Comparison of ENCODE assay signal across 24 cellular contexts in the genomic region with DNA sequence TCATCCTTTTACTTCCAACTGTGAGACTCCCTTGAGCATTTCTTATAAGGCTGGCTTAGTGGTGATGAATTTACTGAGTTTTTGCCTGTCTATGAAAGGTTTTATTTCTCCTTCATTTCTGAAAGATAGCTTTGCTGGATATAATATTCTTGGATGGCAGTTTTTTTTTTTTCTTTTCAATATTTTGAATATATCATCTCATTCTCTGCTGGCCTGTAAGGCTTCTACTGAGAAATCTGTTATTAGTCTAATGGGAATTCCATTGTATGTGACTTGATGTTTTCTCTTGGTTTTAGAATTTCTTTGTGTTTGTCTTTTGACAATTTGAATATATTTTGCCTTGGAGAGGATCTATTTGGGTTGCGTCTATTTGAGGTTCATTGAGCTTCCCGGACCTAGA.
"Had no signal": no experiment of that assay in that cellular context is flagged by ENCODE, and none has a peak within 500 bp of the region (broad histone marks: within the 10 kb centered on the region; RNA-seq: fewer than 3 reads in every experiment).

No MANE protein-coding gene starts in this region.

- H3K4me3 ChIP-seq: colonic mucosa, lower lobe of right lung, ovary, psoas muscle, sigmoid colon, spleen, suprapubic skin, transverse colon, upper lobe of right lung, uterus had no signal

- H3K4me3 Mint-ChIP-seq: natural killer cell; stimulated activated naive CD8-positive, alpha-beta T cell treated with anti-CD3 and anti-CD28 coated beads, Interleukin-15, amount 100 ng/mL, for 72 hours had no signal

- FAIRE-seq: endometrium, frontal cortex, keratinocyte had no signal

- H3K27ac ChIP-seq: colonic mucosa, lower lobe of right lung, ovary, psoas muscle, sigmoid colon, suprapubic skin, transverse colon, upper lobe of right lung, uterus had no signal

- H3K36me3 ChIP-seq: colonic mucosa, lower lobe of right lung, ovary, sigmoid colon, upper lobe of right lung, uterus had no signal

- DNase-seq: colonic mucosa; dermis blood vessel endothelial cell; effector memory CD4-positive, alpha-beta T cell; hypothalamus; left ventricle myocardium superior; lower lobe of right lung; natural killer cell; occipital lobe; ovary; posterior cingulate gyrus; psoas muscle; sigmoid colon; spleen; stimulated activated CD4-positive, alpha-beta T cell treated with anti-CD3 and anti-CD28 coated beads, Interleukin-4, amount 100 ng/mL, for 4 hours; stimulated activated naive CD4-positive, alpha-beta T cell; stimulated activated naive CD8-positive, alpha-beta T cell treated with anti-CD3 and anti-CD28 coated beads, Interleukin-15, amount 100 ng/mL, for 72 hours; transverse colon; upper lobe of right lung; uterus had no signal

- H3K27me3 ChIP-seq: colonic mucosa, ovary, sigmoid colon, spleen, suprapubic skin, transverse colon, upper lobe of right lung, uterus had no signal

- H3K9me3 ChIP-seq: colonic mucosa had no signal

- H3K27ac Mint-ChIP-seq: natural killer cell had no signal

- H3K27me3 Mint-ChIP-seq: stimulated activated naive CD8-positive, alpha-beta T cell treated with anti-CD3 and anti-CD28 coated beads, Interleukin-15, amount 100 ng/mL, for 72 hours had no signal

- ATAC-seq: left ventricle myocardium superior; natural killer cell; right cardiac atrium; stimulated activated naive CD8-positive, alpha-beta T cell treated with anti-CD3 and anti-CD28 coated beads, Interleukin-15, amount 100 ng/mL, for 72 hours had no signal

- H3K4me1 ChIP-seq: colonic mucosa, lower lobe of right lung, sigmoid colon, suprapubic skin, transverse colon, upper lobe of right lung, uterus had no signal
